ENCODE assay signal across 12 cellular contexts in the genomic region with DNA sequence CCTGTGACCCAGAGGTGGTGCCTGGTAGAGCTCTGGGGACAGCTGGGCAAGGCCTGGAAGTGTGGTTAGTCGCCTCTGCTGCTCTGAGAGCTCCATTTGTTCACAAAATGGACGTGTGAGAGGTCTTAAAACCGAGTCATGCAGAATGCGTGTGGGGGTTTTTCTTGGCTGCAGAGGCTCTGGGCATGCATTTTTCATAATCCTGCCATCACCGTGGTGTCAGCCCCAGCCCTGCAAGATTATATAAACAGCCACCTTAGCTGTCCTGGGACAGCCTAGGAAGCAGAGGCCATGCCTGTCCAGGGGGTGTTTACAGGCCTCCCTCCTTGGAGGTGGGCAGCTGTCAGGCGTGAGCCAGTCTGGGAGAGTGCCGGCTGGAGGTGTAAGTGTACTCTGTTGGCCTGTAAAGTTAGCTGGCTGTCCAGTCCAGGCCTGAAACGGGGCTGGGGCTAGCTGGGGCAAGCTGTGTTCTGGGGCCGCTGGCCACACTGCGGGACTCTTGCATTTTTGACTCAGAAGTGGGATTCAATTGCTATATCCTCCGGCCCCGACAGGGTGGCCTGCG. TPM values are rescaled to one million over a fixed set of nuclear protein-coding genes. Genes with fewer than 3 reads are reported as not detected.
A peak's percentile ranks its signal among the peaks of the same experiment; 100 is the strongest.
DNase-seq lines count a peak whose midpoint lies in the region; ATAC-seq and TF ChIP-seq lines count a peak whose summit lies in the region.
"Had no signal": no experiment of that assay in that cellular context is flagged by ENCODE, and none has a peak within 500 bp of the region (broad histone marks: within the 10 kb centered on the region; RNA-seq: fewer than 3 reads in every experiment).

No MANE protein-coding gene starts in this region.

- no peak overlapping the region for H2AFZ ChIP-seq in HCT116 (ENCODE audit: low read depth, low read length, poor library complexity, severe bottlenecking)

- intact Hi-C loops in HCT116 (cut with micrococcal nuclease) (no loop called here), right cardiac atrium (cut with DNase I) (no loop called here)

- no peak for TF ChIP-seq RAD21 in HCT116 (IDR thresholded peaks at IDR 0.05; ENCODE audit: low read depth)

- H3K4me3 ChIP-seq in HCT116 (replicated peaks in 1 of 2; ENCODE audit: low read depth in 1 of 2, low read length in 2 of 2), result no peak overlapping the region
- H3K4me3 ChIP-seq in WERI-Rb-1 (ENCODE audit: low read depth, low read length), result peak overlapping the region; percentile 39
- peak overlapping the region; percentile 18 for H3K4me3 ChIP-seq in right cardiac atrium (ENCODE audit: low read length)
- H3K4me3 ChIP-seq in rectal smooth muscle tissue (ENCODE audit: low read length), result peak overlapping the region; percentile 44

- no peak for DNase-seq in HCT116 (ENCODE audit: low read depth, low spot score)
- DNase-seq in WERI-Rb-1, result no peak
- DNase-seq in right cardiac atrium, result peak in 2 of 3 donors; percentile 31 to 61
- no peak for DNase-seq in effector CD4-positive, alpha-beta T cell
- DNase-seq in HPDE6-E6E7 (ENCODE audit: extremely low spot score), result no peak
- DNase-seq: activated CD8-positive, alpha-beta memory T cell treated with anti-CD3 and anti-CD28 coated beads for 24 hours; amniotic stem cell; NCI-H1105 had no signal

- TF ChIP-seq POLR2A in HCT116 (IDR thresholded peaks at IDR 0.05; ENCODE audit: borderline replicate concordance, extremely low read depth, insufficient read depth, insufficient read length), result no peak

- POLR2A ChIA-PET in HCT116 (lab: Charles Lee), result no interaction called here

- H3K9me3 ChIP-seq in HCT116 (ENCODE audit: control insufficient read depth in 1 of 2, insufficient read depth in 1 of 2, low read depth in 1 of 2, low read length in 2 of 2) (no peaks in the 10 kb centered on the region), WERI-Rb-1 (ENCODE audit: severe bottlenecking) (no peaks in the 10 kb centered on the region), right cardiac atrium (ENCODE audit: control insufficient read depth, low read length) (no peaks in the 10 kb centered on the region)

- H3K27ac ChIP-seq in HCT116 (ENCODE audit: low read depth, low read length) (no peak overlapping the region), WERI-Rb-1 (no peak overlapping the region), right cardiac atrium (ENCODE audit: low read length) (peak overlapping the region; percentile 92), rectal smooth muscle tissue (ENCODE audit: low read depth, low read length) (peak overlapping the region; percentile 91)

- H3K27me3 ChIP-seq in HCT116 (ENCODE audit: insufficient read depth, low read length) (no peaks in the 10 kb centered on the region), WERI-Rb-1 (ENCODE audit: insufficient read depth, low read depth, severe bottlenecking) (no peaks in the 10 kb centered on the region), right cardiac atrium (ENCODE audit: control insufficient read depth, insufficient read depth) (no peaks in the 10 kb centered on the region), rectal smooth muscle tissue (ENCODE audit: control insufficient read depth, insufficient read depth, low read length) (peaks cover 3% of the 10 kb centered on the region)

- H3K4me2 ChIP-seq in HCT116 (ENCODE audit: low read length), result no peak overlapping the region

- RAD21 ChIA-PET in HCT116 (lab: Charles Lee; ENCODE audit: low non-redundant PET in 1 of 2, low total read pairs in 2 of 2, uncharacterized antibody in 2 of 2, unreplicated experiment in 2 of 2), result no interaction called here

- H4K20me1 ChIP-seq in HCT116 (ENCODE audit: insufficient read depth), result no peaks in the 10 kb centered on the region

- H3K9ac ChIP-seq in HCT116 (ENCODE audit: low read length), result no peak overlapping the region
- no peak overlapping the region for H3K9ac ChIP-seq in rectal smooth muscle tissue (ENCODE audit: low read length)

- H3K36me3 ChIP-seq in HCT116 (ENCODE audit: control insufficient read depth in 1 of 2, insufficient read depth in 2 of 2, low read length in 2 of 2) (no peaks in the 10 kb centered on the region; a peak in 1 of 4 replicates), WERI-Rb-1 (peaks cover 8% of the 10 kb centered on the region; the same call in 1 of the 2 replicates), rectal smooth muscle tissue (ENCODE audit: control insufficient read depth, insufficient read depth, low read length) (no peaks in the 10 kb centered on the region)

- no peaks in the 10 kb centered on the region for H3K9me2 ChIP-seq in HCT116 (ENCODE audit: insufficient read depth)

- TF ChIP-seq CTCF in HCT116 (IDR thresholded peaks at IDR 0.05 in 2 of 3, conservative IDR thresholded peaks at IDR 0.05 in 1 of 3; ENCODE audit: borderline replicate concordance in 1 of 3, insufficient read depth in 1 of 3, low read depth in 2 of 3, low read length in 2 of 3), result no peak
- TF ChIP-seq CTCF in WERI-Rb-1 (IDR thresholded peaks at IDR 0.05; ENCODE audit: low read depth, low read length), result no peak

- H3K4me1 ChIP-seq in HCT116 (ENCODE audit: control insufficient read depth in 1 of 2, insufficient read depth in 2 of 2, low read length in 2 of 2), result peaks cover 5 to 10% of the 10 kb centered on the region in 2 experiments
- peaks cover 3% of the 10 kb centered on the region for H3K4me1 ChIP-seq in right cardiac atrium (ENCODE audit: control insufficient read depth, insufficient read depth, low read length)
- H3K4me1 ChIP-seq in rectal smooth muscle tissue (ENCODE audit: control insufficient read depth, insufficient read depth, low read length), result peaks cover 22% of the 10 kb centered on the region

- WGBS in right cardiac atrium, result 62% methylated on average over 13 of the region's 13 CpGs

- ATAC-seq in HCT116 (no peak), right cardiac atrium (no peak), HG03025 (IDR thresholded peaks at IDR 0.05; ENCODE audit: low FRiP score, unreplicated experiment) (no peak)
- ATAC-seq: sciatic nerve had no signal

- H3K79me2 ChIP-seq in HCT116 (ENCODE audit: insufficient read depth, low read length), result peaks cover 29% of the 10 kb centered on the region; the same call in 1 of the 2 replicates

- CTCF ChIA-PET in HCT116 (lab: Charles Lee), result interaction anchor here (1.2 kb wide), 1 partner anchor 94 kb away, joined by 3 read pairs; no protein-coding TSS in a partner anchor

- BruUV-seq in HCT116 (replicated peaks; lab: Mats Ljungman, UMichigan), result TSS peak; percentile 47

TF ChIP-seq in HCT116, 20 proteins besides CTCF, POLR2A, EP300 and RAD21:
- no peak for TF ChIP-seq YY1 (IDR thresholded peaks at IDR 0.05; ENCODE audit: extremely low read depth, insufficient replicate concordance, low read depth, low read length)
- TF ChIP-seq CEBPB (IDR thresholded peaks at IDR 0.05; ENCODE audit: low read depth), result no peak
- TF ChIP-seq CBX3 (IDR thresholded peaks at IDR 0.05; ENCODE audit: low read depth), result no peak
- TF ChIP-seq, protein P1, sequence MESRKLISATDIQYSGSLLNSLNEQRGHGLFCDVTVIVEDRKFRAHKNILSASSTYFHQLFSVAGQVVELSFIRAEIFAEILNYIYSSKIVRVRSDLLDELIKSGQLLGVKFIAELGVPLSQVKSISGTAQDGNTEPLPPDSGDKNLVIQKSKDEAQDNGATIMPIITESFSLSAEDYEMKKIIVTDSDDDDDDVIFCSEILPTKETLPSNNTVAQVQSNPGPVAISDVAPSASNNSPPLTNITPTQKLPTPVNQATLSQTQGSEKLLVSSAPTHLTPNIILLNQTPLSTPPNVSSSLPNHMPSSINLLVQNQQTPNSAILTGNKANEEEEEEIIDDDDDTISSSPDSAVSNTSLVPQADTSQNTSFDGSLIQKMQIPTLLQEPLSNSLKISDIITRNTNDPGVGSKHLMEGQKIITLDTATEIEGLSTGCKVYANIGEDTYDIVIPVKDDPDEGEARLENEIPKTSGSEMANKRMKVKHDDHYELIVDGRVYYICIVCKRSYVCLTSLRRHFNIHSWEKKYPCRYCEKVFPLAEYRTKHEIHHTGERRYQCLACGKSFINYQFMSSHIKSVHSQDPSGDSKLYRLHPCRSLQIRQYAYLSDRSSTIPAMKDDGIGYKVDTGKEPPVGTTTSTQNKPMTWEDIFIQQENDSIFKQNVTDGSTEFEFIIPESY (IDR thresholded peaks at IDR 0.05; ENCODE audit: extremely low read depth, insufficient replicate concordance, low read length), result no peak
- no peak for TF ChIP-seq SRF (IDR thresholded peaks at IDR 0.05; ENCODE audit: low read depth)
- TF ChIP-seq, protein P2, sequence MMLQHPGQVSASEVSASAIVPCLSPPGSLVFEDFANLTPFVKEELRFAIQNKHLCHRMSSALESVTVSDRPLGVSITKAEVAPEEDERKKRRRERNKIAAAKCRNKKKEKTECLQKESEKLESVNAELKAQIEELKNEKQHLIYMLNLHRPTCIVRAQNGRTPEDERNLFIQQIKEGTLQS (IDR thresholded peaks at IDR 0.05), result no peak
- no peak for TF ChIP-seq ZFX (IDR thresholded peaks at IDR 0.05)
- no peak for TF ChIP-seq ZNF274 (IDR thresholded peaks at IDR 0.05; ENCODE audit: low read depth, low read length)

RNA-seq across cellular contexts. Expression of a gene that starts 2.3 kb away (rescaled TPM):
- total RNA-seq in HCT116 (2021; ENCODE audit: unreplicated experiment), result 24.4 TPM
- 9.6 and 12.3 TPM in 2 replicates for polyA plus RNA-seq in HCT116 (2012)
- total RNA-seq in right cardiac atrium, result 100 to 1,000 TPM; 217 to 322 (median 278) TPM
- polyA plus RNA-seq in right cardiac atrium, result 167 TPM
- polyA plus RNA-seq: keratinocyte had no signal

RNA-seq across cellular contexts. Expression of a gene that starts 52.2 kb away (rescaled TPM):
- total RNA-seq in HCT116 (2021; ENCODE audit: unreplicated experiment), result 34.4 TPM
- 61.5 and 66.1 TPM in 2 replicates for polyA plus RNA-seq in HCT116 (2012)
- 10 to 100 TPM; 42.9 to 68.4 (median 62.7) TPM for total RNA-seq in right cardiac atrium
- polyA plus RNA-seq in right cardiac atrium, result 96.2 TPM

Comparison
In these comparisons a context has a peak if more than half of its experiments do, and no peak if none do; other contexts are left out.
1. DNase-seq: peak in right cardiac atrium (2 of 3); none in HCT116 (single experiment), WERI-Rb-1 (single experiment), effector CD4-positive, alpha-beta T cell (single experiment) and HPDE6-E6E7 (single experiment).
2. H3K27ac ChIP-seq: peak in right cardiac atrium (single experiment) and rectal smooth muscle tissue (single experiment); none in HCT116 (single experiment) and WERI-Rb-1 (single experiment).
3. H3K4me3 ChIP-seq: peak in WERI-Rb-1 (single experiment), right cardiac atrium (single experiment) and rectal smooth muscle tissue (single experiment); none in HCT116 (0 of 2).